9 cellular contexts compared by ENCODE assay signal in genomic region chr5:179697543-179697942, GRCh38. TPM values are rescaled to one million over a fixed set of nuclear protein-coding genes. Genes with fewer than 3 reads are reported as not detected.
DNase-seq lines count a peak whose midpoint lies in the region; ATAC-seq, FAIRE-seq and TF ChIP-seq lines count a peak whose summit lies in the region.
"Not testable (repeated sequence)": the region's sequence is repeated elsewhere in the genome, so short reads cannot be mapped to it uniquely, and the experiment has no call there.
"Had no signal": no experiment of that assay in that cellular context is flagged by ENCODE, and none has a peak within 500 bp of the region (broad histone marks: within the 10 kb centered on the region; RNA-seq: fewer than 3 reads in every experiment).

No MANE protein-coding gene starts in this region.

- H2AFZ ChIP-seq in HCT116 (ENCODE audit: low read depth, low read length, poor library complexity, severe bottlenecking) = not testable (repeated sequence)

- H3K27ac ChIP-seq in A549 (peak overlapping the region; percentile 95 to 97), HCT116 (ENCODE audit: low read depth, low read length) (peak overlapping the region; percentile 98), SJSA1 (peak overlapping the region; percentile 92), spleen (peak overlapping the region; percentile 93 to 99 (median 96))
- H3K27ac ChIP-seq in ectodermal cell (ENCODE audit: insufficient read depth, low read depth, low read length, poor library complexity, severe bottlenecking) = not testable (repeated sequence)

- not testable (repeated sequence) for TF ChIP-seq EP300 in A549 (IDR thresholded peaks at IDR 0.05)

- 91% methylated on average over 15 of the region's 15 CpGs for WGBS in A549 (ENCODE audit: missing lambda C conversion rate)
- WGBS in ectodermal cell, 2 experiments = 90 to 95% methylated on average over 14 to 15 of the region's 15 CpGs
- 87 to 92% (median 91%) methylated on average over 15 of the region's 15 CpGs for WGBS in spleen, 5 donors

- not testable (repeated sequence) for TF ChIP-seq RAD21 in A549 (conservative IDR thresholded peaks at IDR 0.05 in 1 of 2, IDR thresholded peaks at IDR 0.05 in 1 of 2); HCT116 (IDR thresholded peaks at IDR 0.05; ENCODE audit: low read depth)

- not testable (repeated sequence) for TF ChIP-seq CTCF in A549 (IDR thresholded peaks at IDR 0.05); HCT116 (IDR thresholded peaks at IDR 0.05 in 2 of 3, conservative IDR thresholded peaks at IDR 0.05 in 1 of 3; ENCODE audit: borderline replicate concordance in 1 of 3, insufficient read depth in 1 of 3, low read depth in 2 of 3, low read length in 2 of 3); natural killer cell (IDR thresholded peaks at IDR 0.05); spleen (IDR thresholded peaks at IDR 0.05 in 8 of 11, conservative IDR thresholded peaks at IDR 0.05 in 3 of 11)

- not testable (repeated sequence) for BruUV-seq in HCT116 (replicated peaks; lab: Mats Ljungman, UMichigan)

- peak overlapping the region; percentile 99 to 100 for H3K27ac Mint-ChIP-seq in activated naive CD4-positive, alpha-beta T cell treated with anti-CD3 and anti-CD28 coated beads, Interleukin-2, amount 50 U/mL, for 72 hours
- peak overlapping the region; percentile 94 to 99 for H3K27ac Mint-ChIP-seq in natural killer cell

- H3K4me3 ChIP-seq in A549 = peak overlapping the region; percentile 61
- H3K4me3 ChIP-seq in HCT116 (replicated peaks in 1 of 2; ENCODE audit: low read depth in 1 of 2, low read length in 2 of 2) = peak overlapping the region; percentile 83 to 87
- H3K4me3 ChIP-seq in SJSA1 = peak overlapping the region; percentile 93
- H3K4me3 ChIP-seq in ectodermal cell (ENCODE audit: insufficient read depth, low read depth, low read length) = peak overlapping the region; percentile 84
- H3K4me3 ChIP-seq in iPS-15b (ENCODE audit: low read depth, low read length) = peak overlapping the region; percentile 89
- H3K4me3 ChIP-seq in spleen = peak overlapping the region in 7 of 8 donors; percentile 65 to 88 (median 82)

- H3K4me3 Mint-ChIP-seq in natural killer cell = peak overlapping the region; percentile 97

- H3K4me1 ChIP-seq in A549 = peaks cover 12% of the 10 kb centered on the region; the same call in 1 of the 3 replicates
- peaks cover 7 to 34% of the 10 kb centered on the region in 2 experiments; a peak in 3 of 4 replicates for H3K4me1 ChIP-seq in HCT116 (ENCODE audit: control insufficient read depth in 1 of 2, insufficient read depth in 2 of 2, low read length in 2 of 2)
- H3K4me1 ChIP-seq in SJSA1 (replicated peaks) = peaks cover 10% of the 10 kb centered on the region; the same call in 1 of the 2 replicates
- not testable (repeated sequence) for H3K4me1 ChIP-seq in ectodermal cell (ENCODE audit: control insufficient read depth, insufficient read depth, low read length); iPS-15b (ENCODE audit: control insufficient read depth, insufficient read depth, low read length)
- H3K4me1 ChIP-seq in spleen = peaks cover 20 to 68% (median 49%) of the 10 kb centered on the region in 6 donors

- H3K9me3 ChIP-seq in A549; HCT116 (ENCODE audit: control insufficient read depth in 1 of 2, insufficient read depth in 1 of 2, low read depth in 1 of 2, low read length in 2 of 2); SJSA1 (replicated peaks); ectodermal cell (ENCODE audit: control insufficient read depth, low read length); iPS-15b (ENCODE audit: control insufficient read depth, insufficient read depth, low read length); spleen: not testable (repeated sequence)

- H4K20me1 ChIP-seq in HCT116 (ENCODE audit: insufficient read depth) = not testable (repeated sequence)

- not testable (repeated sequence) for TF ChIP-seq POLR2A in A549 (IDR thresholded peaks at IDR 0.05; ENCODE audit: low read length); HCT116 (IDR thresholded peaks at IDR 0.05; ENCODE audit: borderline replicate concordance, extremely low read depth, insufficient read depth, insufficient read length); spleen (IDR thresholded peaks at IDR 0.05)

- peak overlapping the region; percentile 96 for H3K9ac ChIP-seq in HCT116 (ENCODE audit: low read length)
- H3K9ac ChIP-seq in iPS-15b (ENCODE audit: low read depth, low read length) = peak overlapping the region; percentile 97

- not testable (repeated sequence) for H3K9me2 ChIP-seq in HCT116 (ENCODE audit: insufficient read depth)

- CTCF ChIA-PET in A549 (lab: Yijun Ruan, JAX) = not testable (repeated sequence)
- CTCF ChIA-PET in HCT116 (lab: Charles Lee) = interaction anchor here (0.8 kb wide), 1 partner anchor 29 kb away, joined by 3 read pairs; no protein-coding TSS in a partner anchor

- H3K27me3 ChIP-seq in HCT116 (ENCODE audit: insufficient read depth, low read length); SJSA1 (replicated peaks); ectodermal cell (ENCODE audit: control insufficient read depth, insufficient read depth, low read length, poor library complexity, severe bottlenecking); iPS-15b (ENCODE audit: control insufficient read depth, insufficient read depth, low read length); spleen (replicated peaks in 1 of 7): not testable (repeated sequence)

- RAD21 ChIA-PET in HCT116 (lab: Charles Lee; ENCODE audit: low non-redundant PET in 1 of 2, low total read pairs in 2 of 2, uncharacterized antibody in 2 of 2, unreplicated experiment in 2 of 2) = not testable (repeated sequence)

- peaks cover 26 to 28% of the 10 kb centered on the region in 2 donors for H3K36me3 Mint-ChIP-seq in activated naive CD4-positive, alpha-beta T cell treated with anti-CD3 and anti-CD28 coated beads, Interleukin-2, amount 50 U/mL, for 72 hours
- not testable (repeated sequence) for H3K36me3 Mint-ChIP-seq in natural killer cell

- not testable (repeated sequence) for H3K9me3 Mint-ChIP-seq in activated naive CD4-positive, alpha-beta T cell treated with anti-CD3 and anti-CD28 coated beads, Interleukin-2, amount 50 U/mL, for 72 hours; natural killer cell

- H3K36me3 ChIP-seq in HCT116 (ENCODE audit: control insufficient read depth in 1 of 2, insufficient read depth in 2 of 2, low read length in 2 of 2) (peaks cover 0 to 17% of the 10 kb centered on the region in 2 experiments; a peak in 1 of 4 replicates), SJSA1 (peaks cover 25% of the 10 kb centered on the region), spleen (peaks cover 0 to 14% (median 0%) of the 10 kb centered on the region in 6 donors)
- not testable (repeated sequence) for H3K36me3 ChIP-seq in ectodermal cell (ENCODE audit: control insufficient read depth, insufficient read depth, low read length); iPS-15b (ENCODE audit: control insufficient read depth, insufficient read depth, low read length)

- intact Hi-C loops in HCT116 (cut with micrococcal nuclease) = not testable (repeated sequence)
- intact Hi-C loops in natural killer cell (cut with micrococcal nuclease) (loop anchor here (2.0 kb wide), 1 partner anchor 97 kb away; no protein-coding TSS in a partner anchor), spleen (cut with DNase I; ENCODE audit: low total_unique reads) (loop anchor here (5.0 kb wide), 1 partner anchor 75 kb away; the partner anchor contains the start of gene HNRNPH1)

- H3K4me2 ChIP-seq in A549 (peak overlapping the region; percentile 76), HCT116 (ENCODE audit: low read length) (peak overlapping the region; percentile 86)

- not testable (repeated sequence) for H3K27me3 Mint-ChIP-seq in natural killer cell (ENCODE audit: low read depth in 2 of 2)

- DNase-seq in A549 (ENCODE audit: low read depth in 1 of 2, low spot score in 1 of 2); HCT116 (ENCODE audit: low read depth, low spot score); SJSA1 (ENCODE audit: low read depth in 1 of 2, low spot score in 2 of 2); activated naive CD4-positive, alpha-beta T cell treated with anti-CD3 and anti-CD28 coated beads, Interleukin-2, amount 50 U/mL, for 72 hours (ENCODE audit: low spot score in 2 of 2); natural killer cell: not testable (repeated sequence)
- peak; percentile 78 for DNase-seq in spleen

- POLR2A ChIA-PET in A549 (lab: Yijun Ruan, JAX) = interaction anchor here (0.9 to 1.8 kb wide), 2 partner anchors 69 to 74 kb away, joined by 3 to 13 read pairs; partner anchors contain the start of gene HNRNPH1
- POLR2A ChIA-PET in HCT116 (lab: Charles Lee) = interaction anchor here (1.7 kb wide), 1 partner anchor 74 kb away, joined by 9 read pairs; the partner anchor contains the start of gene HNRNPH1

- H3K4me1 Mint-ChIP-seq in natural killer cell = peaks cover 41 to 46% of the 10 kb centered on the region in 2 donors

- FAIRE-seq in A549 (lab: Jason Lieb, UNC) = not testable (repeated sequence)

- ATAC-seq in A549; HCT116; activated naive CD4-positive, alpha-beta T cell treated with anti-CD3 and anti-CD28 coated beads, Interleukin-2, amount 50 U/mL, for 72 hours; natural killer cell: not testable (repeated sequence)

- H3K79me2 ChIP-seq in HCT116 (ENCODE audit: insufficient read depth, low read length) = peaks cover 38% of the 10 kb centered on the region

RNA-seq across cellular contexts. Expression of gene CANX, which starts 1.2 kb away (rescaled TPM):
- polyA plus RNA-seq in A549 (2011; rRNA removed) (1,000 and 1,241 TPM in 2 replicates), A549 (2017; fragmentation: RNase III; extraction: RNeasy Plus Mini Kit Qiagen cat#74134 plus additional on column Dnase treatment) (364 to 433 TPM (median 402 TPM) in 3 replicates), spleen (10 to 100 TPM; 36.5 to 56.4 (median 53.0) TPM)
- polyA plus RNA-seq in A549 (2012; cell fraction: cytosol; rRNA removed) = 89.4 and 161 TPM in 2 replicates
- 102 and 118 TPM in 2 replicates for polyA plus RNA-seq in A549 (2012; cell fraction: nucleus; rRNA removed)
- polyA minus RNA-seq in A549 (2011; rRNA and poly(A)+ RNA removed) = 1,532 and 1,583 TPM in 2 replicates
- total RNA-seq in HCT116 (2021; ENCODE audit: unreplicated experiment) (766 TPM), natural killer cell (100 to 1,000 TPM; 233 to 291 (median 260) TPM), spleen (100 to 1,000 TPM; 246 to 470 (median 419) TPM)
- polyA plus RNA-seq in HCT116 (2012) = 772 and 862 TPM in 2 replicates
- total RNA-seq in SJSA1 (2014; rRNA removed; shearing (Covaris generic)) = 813 and 826 TPM in 2 replicates
- 100 to 1,000 TPM; 417 to 484 TPM for total RNA-seq in activated naive CD4-positive, alpha-beta T cell treated with anti-CD3 and anti-CD28 coated beads, Interleukin-2, amount 50 U/mL, for 72 hours
- 296 TPM for polyA plus RNA-seq in ectodermal cell (2013, experiment 1 of 4)
- 266 TPM for polyA plus RNA-seq in ectodermal cell (2013, experiment 2 of 4)
- polyA plus RNA-seq in ectodermal cell (2013, experiment 3 of 4) = 187 TPM
- polyA plus RNA-seq in ectodermal cell (2013, experiment 4 of 4) = 202 TPM

RNA-seq across cellular contexts. Expression of gene CBY3, which starts 16.7 kb away (rescaled TPM):
- polyA plus RNA-seq in A549 (2011; rRNA removed) = not detected in 2 replicates
- not detected in 2 replicates for polyA plus RNA-seq in A549 (2012; cell fraction: cytosol; rRNA removed)
- 0.07 TPM in 1 of 2 replicates, not detected in the other for polyA plus RNA-seq in A549 (2012; cell fraction: nucleus; rRNA removed)
- not detected in 3 replicates for polyA plus RNA-seq in A549 (2017; fragmentation: RNase III; extraction: RNeasy Plus Mini Kit Qiagen cat#74134 plus additional on column Dnase treatment)
- not detected in 2 replicates for polyA minus RNA-seq in A549 (2011; rRNA and poly(A)+ RNA removed)
- total RNA-seq in HCT116 (2021; ENCODE audit: unreplicated experiment) = not detected
- polyA plus RNA-seq in HCT116 (2012) = 0.15 TPM in 1 of 2 replicates, not detected in the other
- total RNA-seq in SJSA1 (2014; rRNA removed; shearing (Covaris generic)) = not detected in 2 replicates
- not detected for total RNA-seq in activated naive CD4-positive, alpha-beta T cell treated with anti-CD3 and anti-CD28 coated beads, Interleukin-2, amount 50 U/mL, for 72 hours
- 0.57 TPM for polyA plus RNA-seq in ectodermal cell (2013, experiment 1 of 4)
- polyA plus RNA-seq in ectodermal cell (2013, experiment 2 of 4) = not detected
- 0.37 TPM for polyA plus RNA-seq in ectodermal cell (2013, experiment 3 of 4)
- polyA plus RNA-seq in ectodermal cell (2013, experiment 4 of 4) = not detected
- not detected for total RNA-seq in natural killer cell
- total RNA-seq in spleen = 1 to 10 TPM in 1 of 7 donors, not detected in 6; 1.6 TPM
- under 1 TPM in 1 of 3 donors, not detected in 2; 0.12 TPM for polyA plus RNA-seq in spleen
- total RNA-seq: A172 had no signal

RNA-seq across cellular contexts. Expression of gene MAML1, which starts 35.1 kb away (rescaled TPM):
- polyA plus RNA-seq in A549 (2011; rRNA removed) = 6.9 and 10.9 TPM in 2 replicates
- 13.0 and 14.9 TPM in 2 replicates for polyA plus RNA-seq in A549 (2012; cell fraction: cytosol; rRNA removed)
- 12.1 and 13.4 TPM in 2 replicates for polyA plus RNA-seq in A549 (2012; cell fraction: nucleus; rRNA removed)
- 11.0 to 12.0 TPM (median 11.4 TPM) in 3 replicates for polyA plus RNA-seq in A549 (2017; fragmentation: RNase III; extraction: RNeasy Plus Mini Kit Qiagen cat#74134 plus additional on column Dnase treatment)
- 12.1 and 12.8 TPM in 2 replicates for polyA minus RNA-seq in A549 (2011; rRNA and poly(A)+ RNA removed)
- 29.5 TPM for total RNA-seq in HCT116 (2021; ENCODE audit: unreplicated experiment)
- 24.3 and 27.2 TPM in 2 replicates for polyA plus RNA-seq in HCT116 (2012)
- total RNA-seq in SJSA1 (2014; rRNA removed; shearing (Covaris generic)) = 13.7 and 18.0 TPM in 2 replicates
- total RNA-seq in activated naive CD4-positive, alpha-beta T cell treated with anti-CD3 and anti-CD28 coated beads, Interleukin-2, amount 50 U/mL, for 72 hours = 10 to 100 TPM; 25.3 to 29.6 TPM
- polyA plus RNA-seq in ectodermal cell (2013, experiment 1 of 4) = 57.2 TPM
- polyA plus RNA-seq in ectodermal cell (2013, experiment 2 of 4) = 52.8 TPM
- 41.9 TPM for polyA plus RNA-seq in ectodermal cell (2013, experiment 3 of 4)
- 47.6 TPM for polyA plus RNA-seq in ectodermal cell (2013, experiment 4 of 4)
- total RNA-seq in natural killer cell = 10 to 100 TPM; 28.8 to 45.4 (median 37.6) TPM
- total RNA-seq in spleen = 10 to 100 TPM; 31.3 to 42.8 (median 36.7) TPM
- polyA plus RNA-seq in spleen = 10 to 100 TPM in 1 of 3 donors, 1 to 10 TPM in 2; 4.7 to 10.7 (median 6.7) TPM
